In the genomic region with DNA sequence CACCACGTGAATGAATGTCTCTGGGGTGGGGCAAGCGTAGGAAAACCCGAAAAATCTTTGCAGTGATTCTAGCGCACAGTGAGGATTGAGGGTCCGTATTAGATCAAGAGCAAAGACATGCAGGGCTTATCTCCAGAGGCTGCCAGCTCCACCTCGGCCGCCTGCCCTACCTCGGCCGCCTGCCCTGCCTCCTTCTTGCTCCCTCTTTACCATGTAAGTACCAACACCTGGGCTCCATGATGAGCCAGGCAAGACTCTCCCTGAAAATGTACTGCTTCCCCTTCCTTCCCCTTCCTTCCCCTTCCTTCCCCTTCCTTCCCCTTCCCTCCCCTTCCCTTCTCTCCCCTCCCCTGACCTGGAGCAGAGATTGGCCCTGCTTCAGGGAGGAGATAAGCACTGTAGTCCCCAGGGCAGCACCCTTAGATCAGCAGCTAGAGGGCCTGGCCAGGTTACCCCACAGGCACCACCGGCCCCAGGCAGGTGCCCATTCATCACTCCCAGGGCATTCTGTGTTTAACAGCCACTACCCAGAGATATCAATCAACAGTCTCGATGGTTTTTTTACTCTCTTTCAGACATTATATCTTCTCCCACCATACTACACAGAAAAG, we compare ENCODE assay signal across 13 cellular contexts. TPM values are rescaled to one million over a fixed set of nuclear protein-coding genes. Genes with fewer than 3 reads are reported as not detected.
A peak's percentile ranks its signal among the peaks of the same experiment; 100 is the strongest.
DNase-seq lines count a peak whose midpoint lies in the region; ATAC-seq, FAIRE-seq and TF ChIP-seq lines count a peak whose summit lies in the region.
"Had no signal": no experiment of that assay in that cellular context is flagged by ENCODE, and none has a peak within 500 bp of the region (broad histone marks: within the 10 kb centered on the region; RNA-seq: fewer than 3 reads in every experiment).

No MANE protein-coding gene starts in this region.

- FAIRE-seq in A549 (lab: Jason Lieb, UNC): no peak
- FAIRE-seq: H1 had no signal

- peaks cover 8% of the 10 kb centered on the region for H3K36me3 Mint-ChIP-seq in central memory CD8-positive, alpha-beta T cell (ENCODE audit: insufficient read depth)

- peaks cover 30% of the 10 kb centered on the region for H3K4me1 Mint-ChIP-seq in central memory CD8-positive, alpha-beta T cell

- no peaks in the 10 kb centered on the region for H3K9me3 Mint-ChIP-seq in central memory CD8-positive, alpha-beta T cell

- no peak for TF ChIP-seq EP300 in A549 (IDR thresholded peaks at IDR 0.05)

- H3K4me3 ChIP-seq in A549: no peak overlapping the region
- no peak overlapping the region for H3K4me3 ChIP-seq in HCT116 (replicated peaks in 1 of 2; ENCODE audit: low read depth in 1 of 2, low read length in 2 of 2)
- no peak overlapping the region for H3K4me3 ChIP-seq in mucosa of descending colon
- H3K4me3 ChIP-seq: SJCRH30 had no signal

- H4K20me1 ChIP-seq in HCT116 (ENCODE audit: insufficient read depth): peaks cover 10% of the 10 kb centered on the region

- H2AFZ ChIP-seq in HCT116 (ENCODE audit: low read depth, low read length, poor library complexity, severe bottlenecking): no peak overlapping the region

- H3K36me3 ChIP-seq in HCT116 (ENCODE audit: control insufficient read depth in 1 of 2, insufficient read depth in 2 of 2, low read length in 2 of 2): peaks cover 5 to 11% of the 10 kb centered on the region in 2 experiments; a peak in 3 of 4 replicates
- H3K36me3 ChIP-seq in mucosa of descending colon (ENCODE audit: low read depth): no peaks in the 10 kb centered on the region

- H3K4me1 ChIP-seq in A549 (peaks cover 19% of the 10 kb centered on the region), HCT116 (ENCODE audit: control insufficient read depth in 1 of 2, insufficient read depth in 2 of 2, low read length in 2 of 2) (peaks cover 26 to 37% of the 10 kb centered on the region in 2 experiments), mucosa of descending colon (ENCODE audit: low read depth) (peaks cover 25% of the 10 kb centered on the region)

- H3K79me2 ChIP-seq in HCT116 (ENCODE audit: insufficient read depth, low read length): no peaks in the 10 kb centered on the region; the same call in 1 of the 2 replicates

- peak overlapping the region; percentile 63 for H3K4me2 ChIP-seq in A549
- peak overlapping the region; percentile 61 for H3K4me2 ChIP-seq in HCT116 (ENCODE audit: low read length)

- no peaks in the 10 kb centered on the region for H3K27me3 ChIP-seq in HCT116 (ENCODE audit: insufficient read depth, low read length)
- H3K27me3 ChIP-seq: SJCRH30 had no signal

- RAD21 ChIA-PET in HCT116 (lab: Charles Lee; ENCODE audit: low non-redundant PET in 1 of 2, low total read pairs in 2 of 2, uncharacterized antibody in 2 of 2, unreplicated experiment in 2 of 2): interaction anchor here (0.6 kb wide), 2 partner anchors 33 to 103 kb away, joined by 3 to 4 read pairs; no protein-coding TSS in a partner anchor

- TF ChIP-seq RAD21 in A549 (conservative IDR thresholded peaks at IDR 0.05 in 1 of 2, IDR thresholded peaks at IDR 0.05 in 1 of 2) (no peak), HCT116 (IDR thresholded peaks at IDR 0.05; ENCODE audit: low read depth) (no peak)

- DNase-seq in A549 (ENCODE audit: low read depth in 1 of 2, low spot score in 1 of 2): no peak
- no peak for DNase-seq in HCT116 (ENCODE audit: low read depth, low spot score)
- no peak for DNase-seq in central memory CD8-positive, alpha-beta T cell (ENCODE audit: low spot score in 2 of 2)
- peak in 1 of 3 donors; percentile 29 for DNase-seq in mucosa of descending colon
- DNase-seq in NCI-H2227 (lab: John Stamatoyannopoulos, UW; ENCODE audit: unreplicated experiment): no peak
- DNase-seq in putamen (ENCODE audit: low spot score): no peak
- DNase-seq in HEK293T (ENCODE audit: extremely low spot score): no peak
- DNase-seq: NCI-H1930; stimulated activated naive CD4-positive, alpha-beta T cell had no signal

- H3K27ac Mint-ChIP-seq in central memory CD8-positive, alpha-beta T cell (ENCODE audit: low read depth): peak overlapping the region; percentile 32

- no peaks in the 10 kb centered on the region for H3K27me3 Mint-ChIP-seq in central memory CD8-positive, alpha-beta T cell

- H3K4me3 Mint-ChIP-seq in central memory CD8-positive, alpha-beta T cell: no peak overlapping the region

- CTCF ChIA-PET in A549 (lab: Yijun Ruan, JAX): interaction anchor here (0.8 kb wide), 1 partner anchor 68 kb away, joined by 3 read pairs; no protein-coding TSS in a partner anchor
- CTCF ChIA-PET in HCT116 (lab: Charles Lee): interaction anchor here (1.4 kb wide), 1 partner anchor 22 kb away, joined by 3 read pairs; no protein-coding TSS in a partner anchor
- CTCF ChIA-PET in HEK293T (lab: Yijun Ruan, JAX): interaction anchor here (1.5 kb wide), 1 partner anchor 20 kb away, joined by 5 read pairs; no protein-coding TSS in a partner anchor

- BruUV-seq in HCT116 (replicated peaks; lab: Mats Ljungman, UMichigan): no TSS peak

- POLR2A ChIA-PET in A549 (lab: Yijun Ruan, JAX): no interaction called here
- POLR2A ChIA-PET in HCT116 (lab: Charles Lee): no interaction called here
- POLR2A ChIA-PET in HEK293T (lab: Yijun Ruan, JAX): interaction anchor here (1.2 kb wide), 1 partner anchor 21 kb away, joined by 3 read pairs; no protein-coding TSS in a partner anchor

- peak overlapping the region; percentile 7 to 77; a peak in 3 of 6 replicates for H3K27ac ChIP-seq in A549
- peak overlapping the region; percentile 68; the same call in 1 of the 2 replicates for H3K27ac ChIP-seq in HCT116 (ENCODE audit: low read depth, low read length)
- H3K27ac ChIP-seq: HL-60, SJCRH30 had no signal

- intact Hi-C loops in HCT116 (cut with micrococcal nuclease): no loop called here
- intact Hi-C loops in mucosa of descending colon (cut with DNase I, micrococcal nuclease): no loop called here

- H3K9ac ChIP-seq in HCT116 (ENCODE audit: low read length): no peak overlapping the region

- H3K9me2 ChIP-seq in HCT116 (ENCODE audit: insufficient read depth): no peaks in the 10 kb centered on the region

- peak; percentile 62 to 72 for ATAC-seq in A549
- peak; percentile 58 for ATAC-seq in HCT116
- ATAC-seq in central memory CD8-positive, alpha-beta T cell (replicated peaks; ENCODE audit: extremely low read depth, poor library complexity, severe bottlenecking): no peak
- peak; percentile 15 for ATAC-seq in mucosa of descending colon
- no peak for ATAC-seq in HG03135 (IDR thresholded peaks at IDR 0.05; ENCODE audit: unreplicated experiment)

- TF ChIP-seq CTCF in A549 (IDR thresholded peaks at IDR 0.05) (no peak), HCT116 (IDR thresholded peaks at IDR 0.05 in 2 of 3, conservative IDR thresholded peaks at IDR 0.05 in 1 of 3; ENCODE audit: borderline replicate concordance in 1 of 3, insufficient read depth in 1 of 3, low read depth in 2 of 3, low read length in 2 of 3) (no peak), mucosa of descending colon (IDR thresholded peaks at IDR 0.05) (no peak)

- WGBS in A549 (ENCODE audit: missing lambda C conversion rate): 86% methylated on average over 11 of the region's 11 CpGs

- TF ChIP-seq POLR2A in A549 (IDR thresholded peaks at IDR 0.05; ENCODE audit: low read length) (no peak), HCT116 (IDR thresholded peaks at IDR 0.05; ENCODE audit: borderline replicate concordance, extremely low read depth, insufficient read depth, insufficient read length) (no peak)

- H3K9me3 ChIP-seq in A549 (no peaks in the 10 kb centered on the region), HCT116 (ENCODE audit: control insufficient read depth in 1 of 2, insufficient read depth in 1 of 2, low read depth in 1 of 2, low read length in 2 of 2) (no peaks in the 10 kb centered on the region), mucosa of descending colon (no peaks in the 10 kb centered on the region)
- H3K9me3 ChIP-seq: SJCRH30 had no signal

TF ChIP-seq in A549, 52 proteins besides CTCF, POLR2A, EP300 and RAD21 (continues in another document):
- TF ChIP-seq, protein P1, sequence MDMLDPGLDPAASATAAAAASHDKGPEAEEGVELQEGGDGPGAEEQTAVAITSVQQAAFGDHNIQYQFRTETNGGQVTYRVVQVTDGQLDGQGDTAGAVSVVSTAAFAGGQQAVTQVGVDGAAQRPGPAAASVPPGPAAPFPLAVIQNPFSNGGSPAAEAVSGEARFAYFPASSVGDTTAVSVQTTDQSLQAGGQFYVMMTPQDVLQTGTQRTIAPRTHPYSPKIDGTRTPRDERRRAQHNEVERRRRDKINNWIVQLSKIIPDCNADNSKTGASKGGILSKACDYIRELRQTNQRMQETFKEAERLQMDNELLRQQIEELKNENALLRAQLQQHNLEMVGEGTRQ (IDR thresholded peaks at IDR 0.05): no peak
- TF ChIP-seq PHF8 (IDR thresholded peaks at IDR 0.05; ENCODE audit: borderline replicate concordance, low read depth) (no peak), HOXB5 (CRISPR knock-in tag; IDR thresholded peaks at IDR 0.05) (no peak)

TF ChIP-seq in HCT116, 20 proteins besides CTCF, POLR2A, EP300 and RAD21 (continues in another document):
- TF ChIP-seq EZH2phosphoT487 (IDR thresholded peaks at IDR 0.05; ENCODE audit: borderline replicate concordance): no peak
- no peak for TF ChIP-seq ELF1 (IDR thresholded peaks at IDR 0.05; ENCODE audit: borderline replicate concordance, low read depth)
- TF ChIP-seq, protein P2, sequence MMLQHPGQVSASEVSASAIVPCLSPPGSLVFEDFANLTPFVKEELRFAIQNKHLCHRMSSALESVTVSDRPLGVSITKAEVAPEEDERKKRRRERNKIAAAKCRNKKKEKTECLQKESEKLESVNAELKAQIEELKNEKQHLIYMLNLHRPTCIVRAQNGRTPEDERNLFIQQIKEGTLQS (IDR thresholded peaks at IDR 0.05): no peak
- no peak for TF ChIP-seq CEBPB (IDR thresholded peaks at IDR 0.05; ENCODE audit: low read depth)
- no peak for TF ChIP-seq EGR1 (IDR thresholded peaks at IDR 0.05; ENCODE audit: low read depth)

TF ChIP-seq in HEK293T, 16 proteins besides CTCF, POLR2A, EP300 and RAD21:
- no peak for TF ChIP-seq FOXK2 (IDR thresholded peaks at IDR 0.05)

RNA-seq across cellular contexts. Expression of a gene that starts 25.5 kb away (rescaled TPM):
- polyA plus RNA-seq in A549 (2011; rRNA removed): 0.48 and 0.99 TPM in 2 replicates
- 1.2 and 1.8 TPM in 2 replicates for polyA plus RNA-seq in A549 (2012; cell fraction: cytosol; rRNA removed)
- polyA plus RNA-seq in A549 (2012; cell fraction: nucleus; rRNA removed): 4.1 and 6.9 TPM in 2 replicates
- 1.5 to 1.9 TPM (median 1.8 TPM) in 3 replicates for polyA plus RNA-seq in A549 (2017; fragmentation: RNase III; extraction: RNeasy Plus Mini Kit Qiagen cat#74134 plus additional on column Dnase treatment)
- 1.6 and 4.1 TPM in 2 replicates for polyA minus RNA-seq in A549 (2011; rRNA and poly(A)+ RNA removed)
- total RNA-seq in HCT116 (2021; ENCODE audit: unreplicated experiment): 3.6 TPM
- polyA plus RNA-seq in HCT116 (2012): 3.1 and 3.3 TPM in 2 replicates
- total RNA-seq in mucosa of descending colon: 1 to 10 TPM; 2.1 to 4.0 (median 3.6) TPM

Comparison
In these comparisons a context has a peak if more than half of its experiments do, and no peak if none do; other contexts are left out.
1. ATAC-seq: peak in A549 (2 of 2), HCT116 (single experiment) and mucosa of descending colon (single experiment); none in central memory CD8-positive, alpha-beta T cell (single experiment) and HG03135 (single experiment).